In the genomic region with DNA sequence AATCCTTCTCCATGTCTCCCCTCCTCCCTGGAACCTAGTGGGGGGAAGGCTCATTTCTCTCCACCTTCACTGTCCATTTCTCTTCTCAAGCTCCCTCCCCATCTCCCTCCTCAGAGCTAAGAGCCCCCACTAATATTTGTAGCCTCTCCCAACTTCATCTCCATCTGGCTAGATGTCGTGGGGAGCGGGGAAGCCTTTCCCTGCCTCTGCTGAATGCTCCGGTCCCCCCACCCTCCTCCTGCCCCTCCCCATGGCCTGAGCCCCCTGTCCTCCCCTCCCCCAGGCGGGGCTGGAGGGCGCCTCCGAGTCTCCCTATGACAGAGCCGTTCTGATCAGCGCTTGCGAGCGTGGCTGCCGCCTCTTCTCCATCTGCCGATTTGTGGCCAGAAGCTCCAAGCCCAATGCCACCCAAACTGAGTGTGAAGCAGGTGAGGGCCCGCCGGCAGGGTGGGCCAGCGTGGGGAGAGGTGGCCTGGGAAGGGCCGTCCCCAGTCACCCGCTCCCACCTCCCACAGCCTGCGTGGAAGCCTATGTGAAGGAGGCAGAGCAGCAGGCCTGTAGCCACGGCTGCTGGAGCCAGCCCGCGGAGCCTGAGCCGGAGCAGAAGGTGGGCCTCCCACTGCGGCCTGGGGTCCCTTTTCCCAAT, we compare ENCODE assay signal across 1 cellular context.
TF ChIP-seq lines count a peak whose summit lies in the region.

No MANE protein-coding gene starts in this region.

TF ChIP-seq in WTC11, 78 proteins besides CTCF, POLR2A, EP300 and RAD21 (continued from another document):
- TF ChIP-seq PRDM15 (CRISPR knock-in tag; IDR thresholded peaks at IDR 0.05) (0 out of 2 replicates have a peak, but pooled peaks have one; percentile 10), PREB (CRISPR knock-in tag; IDR thresholded peaks at IDR 0.05; ENCODE audit: borderline replicate concordance) (no peak), ZNF121 (CRISPR knock-in tag; IDR thresholded peaks at IDR 0.05) (no peak), ZNF317 (CRISPR knock-in tag; IDR thresholded peaks at IDR 0.05; ENCODE audit: borderline replicate concordance, low read depth) (no peak), PRRX2 (CRISPR knock-in tag; IDR thresholded peaks at IDR 0.05) (no peak)
- TF ChIP-seq, protein P1, sequence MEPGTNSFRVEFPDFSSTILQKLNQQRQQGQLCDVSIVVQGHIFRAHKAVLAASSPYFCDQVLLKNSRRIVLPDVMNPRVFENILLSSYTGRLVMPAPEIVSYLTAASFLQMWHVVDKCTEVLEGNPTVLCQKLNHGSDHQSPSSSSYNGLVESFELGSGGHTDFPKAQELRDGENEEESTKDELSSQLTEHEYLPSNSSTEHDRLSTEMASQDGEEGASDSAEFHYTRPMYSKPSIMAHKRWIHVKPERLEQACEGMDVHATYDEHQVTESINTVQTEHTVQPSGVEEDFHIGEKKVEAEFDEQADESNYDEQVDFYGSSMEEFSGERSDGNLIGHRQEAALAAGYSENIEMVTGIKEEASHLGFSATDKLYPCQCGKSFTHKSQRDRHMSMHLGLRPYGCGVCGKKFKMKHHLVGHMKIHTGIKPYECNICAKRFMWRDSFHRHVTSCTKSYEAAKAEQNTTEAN (CRISPR knock-in tag; IDR thresholded peaks at IDR 0.05): no peak
- TF ChIP-seq, protein P2, sequence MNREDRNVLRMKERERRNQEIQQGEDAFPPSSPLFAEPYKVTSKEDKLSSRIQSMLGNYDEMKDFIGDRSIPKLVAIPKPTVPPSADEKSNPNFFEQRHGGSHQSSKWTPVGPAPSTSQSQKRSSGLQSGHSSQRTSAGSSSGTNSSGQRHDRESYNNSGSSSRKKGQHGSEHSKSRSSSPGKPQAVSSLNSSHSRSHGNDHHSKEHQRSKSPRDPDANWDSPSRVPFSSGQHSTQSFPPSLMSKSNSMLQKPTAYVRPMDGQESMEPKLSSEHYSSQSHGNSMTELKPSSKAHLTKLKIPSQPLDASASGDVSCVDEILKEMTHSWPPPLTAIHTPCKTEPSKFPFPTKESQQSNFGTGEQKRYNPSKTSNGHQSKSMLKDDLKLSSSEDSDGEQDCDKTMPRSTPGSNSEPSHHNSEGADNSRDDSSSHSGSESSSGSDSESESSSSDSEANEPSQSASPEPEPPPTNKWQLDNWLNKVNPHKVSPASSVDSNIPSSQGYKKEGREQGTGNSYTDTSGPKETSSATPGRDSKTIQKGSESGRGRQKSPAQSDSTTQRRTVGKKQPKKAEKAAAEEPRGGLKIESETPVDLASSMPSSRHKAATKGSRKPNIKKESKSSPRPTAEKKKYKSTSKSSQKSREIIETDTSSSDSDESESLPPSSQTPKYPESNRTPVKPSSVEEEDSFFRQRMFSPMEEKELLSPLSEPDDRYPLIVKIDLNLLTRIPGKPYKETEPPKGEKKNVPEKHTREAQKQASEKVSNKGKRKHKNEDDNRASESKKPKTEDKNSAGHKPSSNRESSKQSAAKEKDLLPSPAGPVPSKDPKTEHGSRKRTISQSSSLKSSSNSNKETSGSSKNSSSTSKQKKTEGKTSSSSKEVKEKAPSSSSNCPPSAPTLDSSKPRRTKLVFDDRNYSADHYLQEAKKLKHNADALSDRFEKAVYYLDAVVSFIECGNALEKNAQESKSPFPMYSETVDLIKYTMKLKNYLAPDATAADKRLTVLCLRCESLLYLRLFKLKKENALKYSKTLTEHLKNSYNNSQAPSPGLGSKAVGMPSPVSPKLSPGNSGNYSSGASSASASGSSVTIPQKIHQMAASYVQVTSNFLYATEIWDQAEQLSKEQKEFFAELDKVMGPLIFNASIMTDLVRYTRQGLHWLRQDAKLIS (CRISPR knock-in tag; IDR thresholded peaks at IDR 0.05; ENCODE audit: borderline replicate concordance): no peak
TF ChIP-seq in WTC11: peak in this region for 2.
